Comparison of ENCODE assay signal across 21 cellular contexts in the genomic region with DNA sequence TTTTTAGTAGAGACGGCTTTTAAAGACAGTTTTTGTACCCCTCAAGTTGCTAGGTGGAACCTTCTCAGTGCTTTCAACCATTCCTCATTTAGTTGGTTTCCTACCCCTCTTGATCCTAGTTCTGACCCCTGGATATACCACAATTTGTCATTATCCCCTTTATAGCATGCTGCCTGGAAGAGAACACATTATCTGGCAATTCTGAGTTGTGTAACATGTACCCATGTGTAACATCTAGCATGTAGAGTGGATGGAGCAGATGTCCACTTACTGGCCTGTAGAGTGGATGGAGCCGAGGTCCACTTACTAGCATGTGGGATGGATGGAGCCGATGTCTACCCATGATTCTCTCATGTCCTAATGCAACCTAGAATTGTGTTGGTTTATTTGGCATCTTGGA.
"Had no signal": no experiment of that assay in that cellular context is flagged by ENCODE, and none has a peak within 500 bp of the region (broad histone marks: within the 10 kb centered on the region; RNA-seq: fewer than 3 reads in every experiment).

No MANE protein-coding gene starts in this region.

- H3K9me3 ChIP-seq: left ventricle myocardium inferior, ovary, prostate gland, sigmoid colon, stomach, testis, thyroid gland, upper lobe of right lung had no signal

- H3K4me1 ChIP-seq: sigmoid colon, thyroid gland, upper lobe of right lung had no signal

- ATAC-seq: natural killer cell; stimulated activated naive B cell treated with anti-CD40 and anti-IgM and Interleukin-4, amounts not matched to agents 10 μg/mL and 1 μg/mL and 100 μg/mL, for 72 hours; stimulated activated naive CD8-positive, alpha-beta T cell treated with anti-CD3 and anti-CD28 coated beads, Interleukin-15, Interleukin-2, amounts not matched to agents 100 U/mL and 50 U/mL, for 24 hours; upper lobe of right lung had no signal

- H3K27ac ChIP-seq: ovary, prostate gland, sigmoid colon, stomach, thyroid gland, upper lobe of right lung had no signal

- H3K4me3 ChIP-seq: hepatocyte, left ventricle myocardium inferior, lung, ovary, prostate gland, sigmoid colon, smooth muscle cell, stomach, testis, thyroid gland, upper lobe of right lung had no signal

- H3K27ac Mint-ChIP-seq: mesothelial cell of epicardium, naive B cell, natural killer cell, nephron progenitor cell had no signal

- DNase-seq: islet precursor cell; left ventricle myocardium inferior; naive B cell; natural killer cell; nephron progenitor cell; ovary; posterior cingulate gyrus; sigmoid colon; stimulated activated CD4-positive, alpha-beta T cell treated with anti-CD3 and anti-CD28 coated beads, Interleukin-1b, Interleukin-23, amount 100 ng/mL, for 48 hours; stimulated activated CD4-positive, alpha-beta T cell treated with anti-CD3 and anti-CD28 coated beads, Interleukin-4, amount 100 ng/mL, for 1 hour; stimulated activated naive B cell treated with anti-CD40 and anti-IgM and Interleukin-4, amounts not matched to agents 10 μg/mL and 1 μg/mL and 100 μg/mL, for 72 hours; stimulated activated naive CD8-positive, alpha-beta T cell treated with anti-CD3 and anti-CD28 coated beads, Interleukin-15, Interleukin-2, amounts not matched to agents 100 U/mL and 50 U/mL, for 24 hours; stomach; testis; thyroid gland; upper lobe of right lung had no signal

- H3K27me3 ChIP-seq: hepatocyte, ovary, sigmoid colon, stomach, testis, thyroid gland, upper lobe of right lung had no signal

- H3K27me3 Mint-ChIP-seq: naive B cell; stimulated activated naive B cell treated with anti-CD40 and anti-IgM and Interleukin-4, amounts not matched to agents 10 μg/mL and 1 μg/mL and 100 μg/mL, for 72 hours had no signal

- H3K9me3 Mint-ChIP-seq: mesothelial cell of epicardium; naive B cell; natural killer cell; nephron progenitor cell; stimulated activated naive B cell treated with anti-CD40 and anti-IgM and Interleukin-4, amounts not matched to agents 10 μg/mL and 1 μg/mL and 100 μg/mL, for 72 hours had no signal

- H3K36me3 Mint-ChIP-seq: naive B cell, natural killer cell had no signal

- H3K4me3 Mint-ChIP-seq: mesothelial cell of epicardium; naive B cell; natural killer cell; nephron progenitor cell; stimulated activated naive B cell treated with anti-CD40 and anti-IgM and Interleukin-4, amounts not matched to agents 10 μg/mL and 1 μg/mL and 100 μg/mL, for 72 hours had no signal

- H3K36me3 ChIP-seq: ovary, prostate gland, thyroid gland had no signal
